Comparison of ENCODE assay signal across 24 cellular contexts in genomic region chr4:57305836-57306235, GRCh38.
"Had no signal": no experiment of that assay in that cellular context is flagged by ENCODE, and none has a peak within 500 bp of the region (broad histone marks: within the 10 kb centered on the region; RNA-seq: fewer than 3 reads in every experiment).

No MANE protein-coding gene starts in this region.

- H3K4me1 ChIP-seq: stomach, suprapubic skin, testis, thyroid gland, tibial artery, tibial nerve, transverse colon, upper lobe of left lung, upper lobe of right lung, uterus, vagina had no signal

- H3K4me3 ChIP-seq: stomach, suprapubic skin, testis, thoracic aorta, thyroid gland, tibial artery, tibial nerve, transverse colon, upper lobe of left lung, upper lobe of right lung, uterus, vagina had no signal

- DNase-seq: stimulated activated CD4-positive, alpha-beta T cell treated with anti-CD3 and anti-CD28 coated beads, Interleukin-2, amount 100 ng/mL, for 48 hours; stimulated activated CD4-positive, alpha-beta T cell treated with anti-CD3 and anti-CD28 coated beads, Interleukin-4, amount 100 ng/mL, for 1 hour; stimulated activated CD4-positive, alpha-beta T cell treated with anti-CD3 and anti-CD28 coated beads, Interleukin-4, amount 100 ng/mL, for 24 hours; stimulated activated CD4-positive, alpha-beta T cell treated with anti-CD3 and anti-CD28 coated beads, Interleukin-4, amount 100 ng/mL, for 4 hours; stimulated activated CD8-positive, alpha-beta memory T cell treated with anti-CD3 and anti-CD28 coated beads, Interleukin-4, amount 100 ng/mL, for 48 hours; stimulated activated naive B cell treated with anti-CD40 and anti-IgM and Interleukin-4, amounts not matched to agents 10 μg/mL and 1 μg/mL and 100 μg/mL, for 72 hours; stimulated activated naive CD4-positive, alpha-beta T cell; stimulated activated naive CD4-positive, alpha-beta T cell treated with Interleukin-2 at 50 U/mL for 16 hours; stimulated activated naive CD8-positive, alpha-beta T cell treated with anti-CD3 and anti-CD28 coated beads, Interleukin-15, amount 100 ng/mL, for 72 hours; stimulated activated naive CD8-positive, alpha-beta T cell treated with anti-CD3 and anti-CD28 coated beads, Interleukin-15, Interleukin-2, amounts not matched to agents 100 U/mL and 50 U/mL, for 24 hours; stomach; substantia nigra; testis; thyroid gland; tibial artery; transverse colon; upper lobe of right lung; uterus had no signal

- H3K36me3 ChIP-seq: stomach, suprapubic skin, thoracic aorta, thyroid gland, tibial artery, tibial nerve, transverse colon, upper lobe of left lung, upper lobe of right lung, uterus, vagina had no signal

- FAIRE-seq: urothelium cell line had no signal

- H3K9me3 ChIP-seq: stomach, suprapubic skin, testis, thoracic aorta, thyroid gland, tibial artery, tibial nerve, transverse colon, upper lobe of left lung, upper lobe of right lung, uterus, vagina had no signal

- H3K27ac ChIP-seq: stomach, suprapubic skin, testis, thoracic aorta, thyroid gland, tibial artery, tibial nerve, transverse colon, upper lobe of left lung, upper lobe of right lung, uterus, vagina had no signal

- H3K27me3 ChIP-seq: stomach, suprapubic skin, testis, thyroid gland, tibial artery, tibial nerve, transverse colon, upper lobe of left lung, upper lobe of right lung, vagina had no signal
